Comparison of ENCODE assay signal across 2 cellular contexts in genomic region chr5:128951301-128951700, GRCh38. TPM values are rescaled to one million over a fixed set of nuclear protein-coding genes. Genes with fewer than 3 reads are reported as not detected.
"Had no signal": no experiment of that assay in that cellular context is flagged by ENCODE, and none has a peak within 500 bp of the region (broad histone marks: within the 10 kb centered on the region; RNA-seq: fewer than 3 reads in every experiment).

No MANE protein-coding gene starts in this region.

RNA-seq across cellular contexts. Expression of gene SLC27A6, which starts 14.0 kb away (rescaled TPM):
- total RNA-seq: G401, GM12878 had no signal
- polyA plus RNA-seq: GM12878 had no signal
